Comparison of ENCODE assay signal across 8 cellular contexts in the genomic region with DNA sequence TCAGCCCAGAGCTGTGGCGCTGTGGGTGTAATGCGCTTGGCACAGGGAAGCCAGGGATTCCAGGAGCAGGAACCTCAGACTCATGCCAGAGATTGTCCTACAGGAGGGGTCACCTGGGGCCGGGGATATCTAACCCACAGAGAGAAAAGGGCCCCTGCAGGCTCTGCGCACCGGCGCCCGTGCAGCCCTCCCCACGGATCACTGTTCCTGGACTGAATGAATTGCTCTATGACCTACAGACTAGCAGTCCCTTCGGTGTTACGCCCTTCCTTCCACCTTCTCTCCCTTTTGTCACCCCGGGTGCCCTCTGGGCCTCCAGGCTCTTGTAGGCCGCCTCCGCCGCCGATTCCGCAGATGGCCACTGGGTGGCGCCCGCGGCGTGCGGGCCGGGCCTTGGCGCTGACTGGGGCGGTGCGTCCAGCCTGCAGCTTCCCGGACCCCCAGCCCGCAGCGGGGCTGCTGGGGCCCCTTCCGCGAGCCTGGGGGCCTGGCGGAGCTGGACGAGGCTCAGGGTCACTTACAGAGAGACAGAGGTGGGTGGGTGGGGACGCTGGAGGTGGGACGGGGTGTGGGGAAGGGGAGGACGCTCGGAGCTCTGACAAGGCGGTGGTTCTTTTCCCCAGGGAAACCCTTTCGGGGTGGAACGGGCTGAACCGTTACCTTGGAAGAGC.
DNase-seq lines count a peak whose midpoint lies in the region; ATAC-seq and TF ChIP-seq lines count a peak whose summit lies in the region.

No MANE protein-coding gene starts in this region.

- WGBS in mammary epithelial cell (ENCODE audit: low coverage, missing lambda C conversion rate): 3% methylated on average over 29 of the region's 40 CpGs

- peaks cover 5% of the 10 kb centered on the region for H3K4me1 ChIP-seq in mammary epithelial cell (ENCODE audit: insufficient read depth, low read length)

- intact Hi-C loops in Calu3 (cut with micrococcal nuclease; ENCODE audit: unreplicated experiment): loop anchor here (1.0 to 10.0 kb wide), 4 partner anchors 62 to 747 kb away; no protein-coding TSS in a partner anchor
- intact Hi-C loops in mammary epithelial cell (cut with micrococcal nuclease): loop anchor here (1.0 to 5.0 kb wide), 4 partner anchors 172 to 747 kb away; no protein-coding TSS in a partner anchor

- peak; percentile 89 for DNase-seq in Calu3
- peak; percentile 61 for DNase-seq in NCI-H146 (lab: John Stamatoyannopoulos, UW)
- peak; percentile 49 for DNase-seq in WERI-Rb-1
- peak; percentile 44 for DNase-seq in mammary epithelial cell
- peak; percentile 63 for DNase-seq in kidney tubule cell (ENCODE audit: low spot score)
- peak; percentile 74 for DNase-seq in stimulated activated CD4-positive, alpha-beta T cell treated with anti-CD3 and anti-CD28 coated beads, Interleukin-1b, Interleukin-23, amount 100 ng/mL, for 48 hours

- in situ Hi-C loops in mammary epithelial cell (cut with MboI; ENCODE audit: low sequenced_read_pairs in 2 of 2): loop anchor here (5.0 kb wide), 1 partner anchor 232 kb away; no protein-coding TSS in a partner anchor

- TF ChIP-seq CTCF in Calu3 (IDR thresholded peaks at IDR 0.05; ENCODE audit: unreplicated experiment): peak; percentile 98
- TF ChIP-seq CTCF in WERI-Rb-1 (IDR thresholded peaks at IDR 0.05; ENCODE audit: low read depth, low read length): peak; percentile 81
- peak; percentile 79 to 95 for TF ChIP-seq CTCF in mammary epithelial cell (conservative IDR thresholded peaks at IDR 0.05 in 1 of 2, IDR thresholded peaks at IDR 0.05 in 1 of 2; ENCODE audit: extremely low read depth in 1 of 2, insufficient read depth in 1 of 2, low read depth in 1 of 2, low read length in 2 of 2)

- H3K4me3 Mint-ChIP-seq in Calu3 (ENCODE audit: low read depth, unreplicated experiment): peak overlapping the region; percentile 34

- H3K9me3 ChIP-seq in WERI-Rb-1 (ENCODE audit: severe bottlenecking) (no peaks in the 10 kb centered on the region), mammary epithelial cell (replicated peaks; ENCODE audit: insufficient read depth, low read length) (no peaks in the 10 kb centered on the region)

- H3K27ac ChIP-seq in WERI-Rb-1 (no peak overlapping the region), mammary epithelial cell (ENCODE audit: insufficient read depth, low read depth, low read length) (no peak overlapping the region)

- H3K36me3 Mint-ChIP-seq in Calu3 (ENCODE audit: insufficient read depth, unreplicated experiment): no peaks in the 10 kb centered on the region

- CTCF ChIA-PET in Calu3 (lab: Charles Lee): interaction anchor here (0.5 to 2.5 kb wide), 6 partner anchors 208 to 1393 kb away, joined by 3 to 24 read pairs (median 6); no protein-coding TSS in a partner anchor
- CTCF ChIA-PET in mammary epithelial cell (lab: Charles Lee; ENCODE audit: low non-redundant PET): interaction anchor here (0.5 to 0.7 kb wide), 2 partner anchors 235 to 794 kb away, joined by 3 to 6 read pairs; no protein-coding TSS in a partner anchor

- H3K9me3 Mint-ChIP-seq in Calu3 (ENCODE audit: low read depth, unreplicated experiment): no peaks in the 10 kb centered on the region

- H3K36me3 ChIP-seq in WERI-Rb-1 (no peaks in the 10 kb centered on the region), mammary epithelial cell (ENCODE audit: insufficient read depth, low read length) (no peaks in the 10 kb centered on the region)

- H2AFZ ChIP-seq in mammary epithelial cell (ENCODE audit: low read depth, low read length): peak overlapping the region; percentile 30

- H3K79me2 ChIP-seq in mammary epithelial cell (ENCODE audit: insufficient read depth, low read length): no peaks in the 10 kb centered on the region

- H4K20me1 ChIP-seq in mammary epithelial cell (ENCODE audit: insufficient read depth, low read length): no peaks in the 10 kb centered on the region

- H3K9ac ChIP-seq in mammary epithelial cell (ENCODE audit: insufficient read depth, low read length): no peak overlapping the region

- H3K27me3 ChIP-seq in WERI-Rb-1 (ENCODE audit: insufficient read depth, low read depth, severe bottlenecking): no peaks in the 10 kb centered on the region
- H3K27me3 ChIP-seq in mammary epithelial cell (ENCODE audit: insufficient read depth, low read length): no peaks in the 10 kb centered on the region

- H3K4me2 ChIP-seq in mammary epithelial cell (ENCODE audit: insufficient read depth, low read depth, low read length): peak overlapping the region; percentile 80

- BruUV-seq in Calu3 (replicated peaks; lab: Mats Ljungman, UMichigan) (no TSS peak), mammary epithelial cell (replicated peaks; lab: Mats Ljungman, UMichigan) (no TSS peak)

- H3K27ac Mint-ChIP-seq in Calu3 (ENCODE audit: unreplicated experiment): no peak overlapping the region

- ATAC-seq in GM21529 (IDR thresholded peaks at IDR 0.05; ENCODE audit: unreplicated experiment): peak; percentile 86
- ATAC-seq in HG03097 (IDR thresholded peaks at IDR 0.05; ENCODE audit: low FRiP score, unreplicated experiment): no peak

- H3K4me3 ChIP-seq in WERI-Rb-1 (ENCODE audit: low read depth, low read length): peak overlapping the region; percentile 22; the same call in 1 of the 2 replicates
- H3K4me3 ChIP-seq in mammary epithelial cell (replicated peaks in 1 of 3; ENCODE audit: insufficient read depth in 1 of 3, low read depth in 2 of 3, low read length in 3 of 3): peak overlapping the region in 2 of 3 experiments; percentile 6 to 14

- dilution Hi-C loops in mammary epithelial cell (cut with HindIII; ENCODE audit: low sequenced_read_pairs): no loop called here

- H3K4me1 Mint-ChIP-seq in Calu3 (ENCODE audit: low read depth, unreplicated experiment): peaks cover 8% of the 10 kb centered on the region

- H3K27me3 Mint-ChIP-seq in Calu3 (ENCODE audit: unreplicated experiment): peaks cover 88% of the 10 kb centered on the region
